Comparison of ENCODE assay signal across 6 cellular contexts in genomic region chr18:58265489-58265888, GRCh38.
DNase-seq lines count a peak whose midpoint lies in the region; ATAC-seq and TF ChIP-seq lines count a peak whose summit lies in the region.
"Not testable (repeated sequence)": the region's sequence is repeated elsewhere in the genome, so short reads cannot be mapped to it uniquely, and the experiment has no call there.

No MANE protein-coding gene starts in this region.

- H3K9me2 ChIP-seq in hepatocyte (replicated peaks; ENCODE audit: insufficient read depth), result not testable (repeated sequence)

- not testable (repeated sequence) for H3K36me3 ChIP-seq in HEK293 (ENCODE audit: control insufficient read depth in 2 of 2, insufficient read depth in 1 of 2, low read length in 2 of 2); breast epithelium; hepatocyte (replicated peaks; ENCODE audit: insufficient read depth, low read depth); lung (ENCODE audit: control insufficient read depth in 2 of 2, insufficient read depth in 2 of 2, low read length in 2 of 2)
- peaks cover 21% of the 10 kb centered on the region for H3K36me3 ChIP-seq in RWPE2 (ENCODE audit: low read depth)

- H4K20me1 ChIP-seq in hepatocyte (ENCODE audit: insufficient read depth, poor library complexity, severe bottlenecking), result not testable (repeated sequence)

- peak overlapping the region; percentile 37 for H3K27ac Mint-ChIP-seq in stimulated activated naive B cell treated with anti-CD40 and anti-IgM and Interleukin-4, amounts not matched to agents 10 μg/mL and 1 μg/mL and 100 μg/mL, for 72 hours

- TF ChIP-seq CTCF in HEK293 (tag by site-specific recombination; IDR thresholded peaks at IDR 0.05); RWPE2 (IDR thresholded peaks at IDR 0.05; ENCODE audit: poor library complexity, severe bottlenecking); breast epithelium (IDR thresholded peaks at IDR 0.05); hepatocyte (IDR thresholded peaks at IDR 0.05; ENCODE audit: poor library complexity); lung (IDR thresholded peaks at IDR 0.05; ENCODE audit: control extremely low read depth, extremely low read depth): not testable (repeated sequence)

- DNase-seq in RWPE2 (ENCODE audit: low spot score); breast epithelium (ENCODE audit: low spot score in 2 of 2); hepatocyte (ENCODE audit: low spot score); lung (ENCODE audit: low spot score); stimulated activated naive B cell treated with anti-CD40 and anti-IgM and Interleukin-4, amounts not matched to agents 10 μg/mL and 1 μg/mL and 100 μg/mL, for 72 hours: not testable (repeated sequence)

- H3K4me1 ChIP-seq in HEK293 (ENCODE audit: control insufficient read depth, insufficient read depth, low read length) (peaks cover 25% of the 10 kb centered on the region), RWPE2 (ENCODE audit: insufficient read depth, poor library complexity, severe bottlenecking) (peaks cover 87% of the 10 kb centered on the region), breast epithelium (peaks cover 0 to 23% of the 10 kb centered on the region in 2 donors), hepatocyte (ENCODE audit: insufficient read depth) (peaks cover 43% of the 10 kb centered on the region), lung (ENCODE audit: control insufficient read depth in 2 of 2, insufficient read depth in 2 of 2, low read length in 2 of 2) (peaks cover 14 to 17% of the 10 kb centered on the region in 2 donors)

- H2AFZ ChIP-seq in hepatocyte, result not testable (repeated sequence)

- peaks cover 5 to 14% of the 10 kb centered on the region in 2 donors for H3K4me1 Mint-ChIP-seq in stimulated activated naive B cell treated with anti-CD40 and anti-IgM and Interleukin-4, amounts not matched to agents 10 μg/mL and 1 μg/mL and 100 μg/mL, for 72 hours

- not testable (repeated sequence) for H3K27me3 Mint-ChIP-seq in stimulated activated naive B cell treated with anti-CD40 and anti-IgM and Interleukin-4, amounts not matched to agents 10 μg/mL and 1 μg/mL and 100 μg/mL, for 72 hours

- not testable (repeated sequence) for H3K4me3 Mint-ChIP-seq in stimulated activated naive B cell treated with anti-CD40 and anti-IgM and Interleukin-4, amounts not matched to agents 10 μg/mL and 1 μg/mL and 100 μg/mL, for 72 hours

- H3K9me3 ChIP-seq in HEK293 (ENCODE audit: control insufficient read depth, insufficient read depth, low read depth, low read length); RWPE2 (ENCODE audit: severe bottlenecking); breast epithelium; hepatocyte (ENCODE audit: low read depth); lung (ENCODE audit: control insufficient read depth in 2 of 2, insufficient read depth in 1 of 2, low read length in 1 of 2): not testable (repeated sequence)

- not testable (repeated sequence) for H3K9me3 Mint-ChIP-seq in stimulated activated naive B cell treated with anti-CD40 and anti-IgM and Interleukin-4, amounts not matched to agents 10 μg/mL and 1 μg/mL and 100 μg/mL, for 72 hours

- not testable (repeated sequence) for H3K36me3 Mint-ChIP-seq in stimulated activated naive B cell treated with anti-CD40 and anti-IgM and Interleukin-4, amounts not matched to agents 10 μg/mL and 1 μg/mL and 100 μg/mL, for 72 hours

- not testable (repeated sequence) for H3K27ac ChIP-seq in HEK293 (ENCODE audit: extremely low read depth, low read depth, low read length)
- peak overlapping the region; percentile 95 for H3K27ac ChIP-seq in RWPE2 (ENCODE audit: poor library complexity, severe bottlenecking)
- H3K27ac ChIP-seq in breast epithelium, result peak overlapping the region; percentile 20 to 84
- H3K27ac ChIP-seq in hepatocyte, result peak overlapping the region; percentile 91
- peak overlapping the region; percentile 55 to 61 for H3K27ac ChIP-seq in lung (ENCODE audit: low read depth in 1 of 2, low read length in 1 of 2)

- H3K4me2 ChIP-seq in hepatocyte, result not testable (repeated sequence)

- 97% methylated on average over 3 of the region's 3 CpGs for WGBS in hepatocyte (ENCODE audit: low lambda C conversion rate, missing lambda C conversion rate)
- 96 to 97% methylated on average over 3 of the region's 3 CpGs for WGBS in lung, 2 donors

- CTCF ChIA-PET in HEK293 (lab: Yijun Ruan, JAX), result not testable (repeated sequence)

- POLR2A ChIA-PET in HEK293 (lab: Yijun Ruan, JAX), result not testable (repeated sequence)

- H3K27me3 ChIP-seq in RWPE2 (ENCODE audit: insufficient read depth, poor library complexity, severe bottlenecking); breast epithelium; hepatocyte; lung (ENCODE audit: control insufficient read depth, insufficient read depth): not testable (repeated sequence)

- peaks cover 83% of the 10 kb centered on the region for H3K79me2 ChIP-seq in hepatocyte

- intact Hi-C loops in breast epithelium (cut with DNase I; ENCODE audit: low total_unique reads), result not testable (repeated sequence)

- not testable (repeated sequence) for ATAC-seq in RWPE2 (ENCODE audit: low read depth); lung (ENCODE audit: insufficient read depth, low FRiP score); stimulated activated naive B cell treated with anti-CD40 and anti-IgM and Interleukin-4, amounts not matched to agents 10 μg/mL and 1 μg/mL and 100 μg/mL, for 72 hours (replicated peaks)

- H3K4me3 ChIP-seq in HEK293 (ENCODE audit: low read depth, low read length); RWPE2 (ENCODE audit: severe bottlenecking); breast epithelium; hepatocyte; lung: not testable (repeated sequence)

- TF ChIP-seq POLR2A in breast epithelium (IDR thresholded peaks at IDR 0.05), result not testable (repeated sequence)

TF ChIP-seq in HEK293, 187 proteins besides CTCF, POLR2A, EP300 and RAD21:
- peak; percentile 90 for TF ChIP-seq ZNF121 (tag by site-specific recombination; IDR thresholded peaks at IDR 0.05)
